ENCODE assay signal across 8 cellular contexts in genomic region chr11:22666700-22667439, GRCh38. TPM values are rescaled to one million over a fixed set of nuclear protein-coding genes. Genes with fewer than 3 reads are reported as not detected.
DNase-seq lines count a peak whose midpoint lies in the region; ATAC-seq and TF ChIP-seq lines count a peak whose summit lies in the region.

No MANE protein-coding gene starts in this region.

- intact Hi-C loops in ascending aorta (cut with DNase I): no loop called here

- H3K36me3 ChIP-seq in ascending aorta (no peaks in the 10 kb centered on the region), skeletal muscle tissue (ENCODE audit: control insufficient read depth in 3 of 3, insufficient read depth in 3 of 3, low read length in 3 of 3) (no peaks in the 10 kb centered on the region)

- no peaks in the 10 kb centered on the region for H3K9me3 ChIP-seq in ascending aorta
- H3K9me3 ChIP-seq in skeletal muscle tissue (ENCODE audit: control insufficient read depth in 3 of 3, low read length in 3 of 3): no peaks in the 10 kb centered on the region

- DNase-seq in COLO668 (lab: John Stamatoyannopoulos, UW; ENCODE audit: unreplicated experiment) (peak; percentile 58), HuH-7 (ENCODE audit: low spot score) (peak; percentile 32), ascending aorta (ENCODE audit: low spot score in 2 of 2) (no peak), iPS-NIHi11 (ENCODE audit: low spot score) (peak; percentile 73), NCI-H146 (lab: John Stamatoyannopoulos, UW) (no peak), NCI-H2029 treated with DMSO at 0.1 percent for 48 hours (lab: John Stamatoyannopoulos, UW) (no peak)

- H3K4me1 ChIP-seq in ascending aorta (peaks cover 0 to 3% of the 10 kb centered on the region in 2 donors), skeletal muscle tissue (ENCODE audit: control insufficient read depth in 3 of 3, insufficient read depth in 3 of 3, low read length in 3 of 3) (peaks cover 0 to 10% (median 3%) of the 10 kb centered on the region in 3 donors)

- H3K27ac ChIP-seq in ascending aorta (no peak overlapping the region), skeletal muscle tissue (ENCODE audit: low read depth, low read length) (peak overlapping the region; percentile 66)

- TF ChIP-seq CTCF in ascending aorta (IDR thresholded peaks at IDR 0.05): no peak

- H3K4me3 ChIP-seq in ascending aorta (peak overlapping the region; percentile 39 to 61), skeletal muscle tissue (ENCODE audit: low read length in 3 of 3) (peak overlapping the region; percentile 64 to 81 (median 77))

- peak overlapping the region; percentile 23 to 87 (median 74) for H3K9ac ChIP-seq in skeletal muscle tissue (ENCODE audit: low read depth in 1 of 3, low read length in 3 of 3)

- H3K27me3 ChIP-seq in ascending aorta (no peaks in the 10 kb centered on the region), skeletal muscle tissue (ENCODE audit: control insufficient read depth in 3 of 3, insufficient read depth in 3 of 3, low read length in 3 of 3) (no peaks in the 10 kb centered on the region)

- ATAC-seq in GM19463 (IDR thresholded peaks at IDR 0.05; ENCODE audit: unreplicated experiment): peak; percentile 61

RNA-seq across cellular contexts. Expression of gene GAS2, which starts 0.5 kb away (rescaled TPM):
- 27.0 TPM for total RNA-seq in ascending aorta
- 42.8 TPM for total RNA-seq in skeletal muscle tissue

RNA-seq across cellular contexts. Expression of gene FANCF, which starts 41.2 kb away (rescaled TPM):
- 0.32 TPM for total RNA-seq in ascending aorta
- total RNA-seq in skeletal muscle tissue: 12.5 TPM

Comparison
In these comparisons a context has a peak if more than half of its experiments do, and no peak if none do; other contexts are left out.
1. DNase-seq: peak in COLO668 (single experiment), HuH-7 (single experiment) and iPS-NIHi11 (single experiment); none in ascending aorta (0 of 2), NCI-H146 (single experiment) and NCI-H2029 treated with DMSO at 0.1 percent for 48 hours (single experiment).
2. RNA of gene FANCF, which starts 41.2 kb away (total RNA-seq): 12.5 TPM in skeletal muscle tissue (single experiment); 0.32 TPM in ascending aorta (single experiment); every median in the first group is over 10 times any median in the second.